Comparison of ENCODE assay signal across 32 cellular contexts in genomic region chr9:87648606-87649005, GRCh38.
"Had no signal": no experiment of that assay in that cellular context is flagged by ENCODE, and none has a peak within 500 bp of the region (broad histone marks: within the 10 kb centered on the region; RNA-seq: fewer than 3 reads in every experiment).

No MANE protein-coding gene starts in this region.

- H3K36me3 Mint-ChIP-seq: immature natural killer cell had no signal

- H3K4me3 Mint-ChIP-seq: immature natural killer cell; naive thymus-derived CD4-positive, alpha-beta T cell; nephron progenitor cell; neural progenitor cell; stimulated activated naive CD8-positive, alpha-beta T cell treated with anti-CD3 and anti-CD28 coated beads, Interleukin-15, amount 100 ng/mL, for 72 hours; type B pancreatic cell had no signal

- H3K27me3 Mint-ChIP-seq: stimulated activated naive CD8-positive, alpha-beta T cell treated with anti-CD3 and anti-CD28 coated beads, Interleukin-15, amount 100 ng/mL, for 72 hours; type B pancreatic cell had no signal

- H3K9me3 Mint-ChIP-seq: immature natural killer cell; naive thymus-derived CD4-positive, alpha-beta T cell; nephron progenitor cell; neural progenitor cell; stimulated activated naive CD8-positive, alpha-beta T cell treated with anti-CD3 and anti-CD28 coated beads, Interleukin-15, amount 100 ng/mL, for 72 hours; type B pancreatic cell had no signal

- DNase-seq: heart left ventricle; hypothalamus; immature natural killer cell; kidney; left colon; left lung; lower lobe of right lung; mammary epithelial cell; mesenchymal stem cell; midbrain; mucosa of descending colon; naive thymus-derived CD4-positive, alpha-beta T cell; nephron progenitor cell; occipital lobe; ovary; retina; right cardiac atrium; stimulated activated CD4-positive, alpha-beta T cell treated with anti-CD3 and anti-CD28 coated beads, Interleukin-12 subunit alpha, Interleukin-12 subunit beta, amount 100 ng/mL, for 4 hours; stimulated activated CD4-positive, alpha-beta T cell treated with anti-CD3 and anti-CD28 coated beads, Interleukin-15, amount 100 ng/mL, for 24 hours; stimulated activated CD4-positive, alpha-beta T cell treated with anti-CD3 and anti-CD28 coated beads, Interleukin-2, amount 100 ng/mL, for 24 hours; stimulated activated CD4-positive, alpha-beta T cell treated with anti-CD3 and anti-CD28 coated beads, Interleukin-4, amount 100 ng/mL, for 1 hour; stimulated activated naive CD4-positive, alpha-beta T cell treated with Interleukin-2 at 50 U/mL for 16 hours; stimulated activated naive CD8-positive, alpha-beta T cell treated with anti-CD3 and anti-CD28 coated beads, Interleukin-15, amount 100 ng/mL, for 72 hours; substantia nigra had no signal

- H3K27ac Mint-ChIP-seq: immature natural killer cell; naive thymus-derived CD4-positive, alpha-beta T cell; nephron progenitor cell; neural progenitor cell; stimulated activated naive CD8-positive, alpha-beta T cell treated with anti-CD3 and anti-CD28 coated beads, Interleukin-15, amount 100 ng/mL, for 72 hours; type B pancreatic cell had no signal

- H3K27ac ChIP-seq: heart left ventricle, left lung, lower lobe of right lung, neural progenitor cell, neutrophil, ovary, prostate gland, skin epidermis, tibial nerve, vagina had no signal

- H3K4me3 ChIP-seq: heart left ventricle, left lung, lower lobe of right lung, mucosa of descending colon, neural progenitor cell, ovary, prostate gland, skin epidermis, tibial nerve, vagina had no signal

- H3K9me3 ChIP-seq: heart left ventricle, left lung, lower lobe of right lung, mucosa of descending colon, neutrophil, ovary, prostate gland, tibial nerve, vagina had no signal

- H3K4me1 ChIP-seq: heart left ventricle, prostate gland had no signal

- H3K4me1 Mint-ChIP-seq: immature natural killer cell; stimulated activated naive CD8-positive, alpha-beta T cell treated with anti-CD3 and anti-CD28 coated beads, Interleukin-15, amount 100 ng/mL, for 72 hours had no signal

- H3K27me3 ChIP-seq: heart left ventricle, left lung, neural progenitor cell, neutrophil, ovary, tibial nerve, vagina had no signal

- H3K36me3 ChIP-seq: neural progenitor cell, ovary, prostate gland, vagina had no signal

- ATAC-seq: heart left ventricle; left lung; naive thymus-derived CD4-positive, alpha-beta T cell; sciatic nerve; stimulated activated naive CD8-positive, alpha-beta T cell treated with anti-CD3 and anti-CD28 coated beads, Interleukin-15, amount 100 ng/mL, for 72 hours had no signal
